In genomic region chr16:16405421-16405820, GRCh38 we compare ENCODE assay signal across 3 cellular contexts. TPM values are rescaled to one million over a fixed set of nuclear protein-coding genes. Genes with fewer than 3 reads are reported as not detected.
"Had no signal": no experiment of that assay in that cellular context is flagged by ENCODE, and none has a peak within 500 bp of the region (broad histone marks: within the 10 kb centered on the region; RNA-seq: fewer than 3 reads in every experiment).

No MANE protein-coding gene starts in this region.

RNA-seq across cellular contexts. Expression of gene NPIPA7, which starts 26.5 kb away (rescaled TPM):
- total RNA-seq: dermis blood vessel endothelial cell, epithelial cell of proximal tubule, mononuclear cell had no signal
